In genomic region chr15:42207674-42208579, GRCh38 we compare ENCODE assay signal across 8 cellular contexts. TPM values are rescaled to one million over a fixed set of nuclear protein-coding genes. Genes with fewer than 3 reads are reported as not detected.
A peak's percentile ranks its signal among the peaks of the same experiment; 100 is the strongest.
DNase-seq lines count a peak whose midpoint lies in the region; ATAC-seq and TF ChIP-seq lines count a peak whose summit lies in the region.

A gene with protein sequence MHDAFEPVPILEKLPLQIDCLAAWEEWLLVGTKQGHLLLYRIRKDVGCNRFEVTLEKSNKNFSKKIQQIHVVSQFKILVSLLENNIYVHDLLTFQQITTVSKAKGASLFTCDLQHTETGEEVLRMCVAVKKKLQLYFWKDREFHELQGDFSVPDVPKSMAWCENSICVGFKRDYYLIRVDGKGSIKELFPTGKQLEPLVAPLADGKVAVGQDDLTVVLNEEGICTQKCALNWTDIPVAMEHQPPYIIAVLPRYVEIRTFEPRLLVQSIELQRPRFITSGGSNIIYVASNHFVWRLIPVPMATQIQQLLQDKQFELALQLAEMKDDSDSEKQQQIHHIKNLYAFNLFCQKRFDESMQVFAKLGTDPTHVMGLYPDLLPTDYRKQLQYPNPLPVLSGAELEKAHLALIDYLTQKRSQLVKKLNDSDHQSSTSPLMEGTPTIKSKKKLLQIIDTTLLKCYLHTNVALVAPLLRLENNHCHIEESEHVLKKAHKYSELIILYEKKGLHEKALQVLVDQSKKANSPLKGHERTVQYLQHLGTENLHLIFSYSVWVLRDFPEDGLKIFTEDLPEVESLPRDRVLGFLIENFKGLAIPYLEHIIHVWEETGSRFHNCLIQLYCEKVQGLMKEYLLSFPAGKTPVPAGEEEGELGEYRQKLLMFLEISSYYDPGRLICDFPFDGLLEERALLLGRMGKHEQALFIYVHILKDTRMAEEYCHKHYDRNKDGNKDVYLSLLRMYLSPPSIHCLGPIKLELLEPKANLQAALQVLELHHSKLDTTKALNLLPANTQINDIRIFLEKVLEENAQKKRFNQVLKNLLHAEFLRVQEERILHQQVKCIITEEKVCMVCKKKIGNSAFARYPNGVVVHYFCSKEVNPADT (minus strand): TSS chr15:42208304. CDS start chr15:42208153, 151 bp downstream.

- H3K27me3 Mint-ChIP-seq in activated naive CD8-positive, alpha-beta T cell, result no peaks in the 10 kb centered on the region
- peaks cover 3% of the 10 kb centered on the region for H3K27me3 Mint-ChIP-seq in glutamatergic neuron (ENCODE audit: unreplicated experiment)

- no peaks in the 10 kb centered on the region; the same call in 1 of the 2 replicates for H3K36me3 ChIP-seq in GM06990 (ENCODE audit: control insufficient read depth, insufficient read depth, low read length)

- peak; percentile 84 for DNase-seq in GM06990 (ENCODE audit: extremely low read depth, insufficient read length)
- peak; percentile 52 for DNase-seq in NCI-H1092 treated with DMSO at 0.1 percent for 48 hours (lab: John Stamatoyannopoulos, UW)
- DNase-seq in SKM-1 treated with dmso at 0.1 percent for 144 hours (lab: John Stamatoyannopoulos, UW; ENCODE audit: unreplicated experiment), result peak; percentile 84
- peak; percentile 88 for DNase-seq in glutamatergic neuron
- peak; percentile 65 for DNase-seq in omental fat pad (ENCODE audit: low spot score)

- TF ChIP-seq CTCF in GM06990 (IDR thresholded peaks at IDR 0.05; ENCODE audit: insufficient read depth, low read length, poor library complexity, severe bottlenecking) (no peak), glutamatergic neuron (IDR thresholded peaks at IDR 0.05; ENCODE audit: partially characterized antibody, unreplicated experiment) (no peak), omental fat pad (IDR thresholded peaks at IDR 0.05) (no peak)

- peaks cover 40% of the 10 kb centered on the region for H3K4me1 Mint-ChIP-seq in activated naive CD8-positive, alpha-beta T cell (ENCODE audit: low read depth)
- peaks cover 13% of the 10 kb centered on the region for H3K4me1 Mint-ChIP-seq in glutamatergic neuron (ENCODE audit: low read depth, unreplicated experiment)

- peak; percentile 87 for ATAC-seq in HG02571 (IDR thresholded peaks at IDR 0.05; ENCODE audit: unreplicated experiment)
- ATAC-seq in omental fat pad (ENCODE audit: low FRiP score), result peak; percentile 95

- H3K9me3 Mint-ChIP-seq in activated naive CD8-positive, alpha-beta T cell (ENCODE audit: low read depth), result no peaks in the 10 kb centered on the region
- H3K9me3 Mint-ChIP-seq in glutamatergic neuron (ENCODE audit: unreplicated experiment), result peaks cover 5% of the 10 kb centered on the region

- H3K4me3 ChIP-seq in GM06990 (replicated peaks; ENCODE audit: low read depth, low read length), result peak within 1 kb of the TSS; percentile 97

- H3K36me3 Mint-ChIP-seq in activated naive CD8-positive, alpha-beta T cell, result peaks cover 13% of the 10 kb centered on the region
- H3K36me3 Mint-ChIP-seq in glutamatergic neuron (ENCODE audit: unreplicated experiment), result no peaks in the 10 kb centered on the region

- peak within 1 kb of the TSS; percentile 98 for H3K4me3 Mint-ChIP-seq in activated naive CD8-positive, alpha-beta T cell
- H3K4me3 Mint-ChIP-seq in glutamatergic neuron (ENCODE audit: unreplicated experiment), result peak within 1 kb of the TSS; percentile 97

- H3K27me3 ChIP-seq in GM06990 (replicated peaks; ENCODE audit: control insufficient read depth, insufficient read depth, low read length), result no peaks in the 10 kb centered on the region

- peak within 1 kb of the TSS; percentile 52 for H3K27ac ChIP-seq in temporal lobe (ENCODE audit: low read depth, low read length)

- H3K27ac Mint-ChIP-seq in activated naive CD8-positive, alpha-beta T cell, result peak within 1 kb of the TSS; percentile 96
- H3K27ac Mint-ChIP-seq in glutamatergic neuron (ENCODE audit: unreplicated experiment), result peak within 1 kb of the TSS; percentile 93

RNA-seq across cellular contexts. Expression of the gene that starts here (rescaled TPM):
- total RNA-seq in glutamatergic neuron (ENCODE audit: unreplicated experiment), result 94.4 TPM
- 100 to 1,000 TPM in 1 of 4 donors, 10 to 100 TPM in 3; 61.0 to 134 (median 73.8) TPM for total RNA-seq in omental fat pad
- total RNA-seq in temporal lobe, result 55.1 TPM

Comparison
In these comparisons a context has a peak if more than half of its experiments do, and no peak if none do; other contexts are left out.
1. Peak in every context shown above with its lines: DNase-seq, ATAC-seq, H3K4me3 ChIP-seq and H3K27ac ChIP-seq.